ENCODE assay signal across 15 cellular contexts in the genomic region with DNA sequence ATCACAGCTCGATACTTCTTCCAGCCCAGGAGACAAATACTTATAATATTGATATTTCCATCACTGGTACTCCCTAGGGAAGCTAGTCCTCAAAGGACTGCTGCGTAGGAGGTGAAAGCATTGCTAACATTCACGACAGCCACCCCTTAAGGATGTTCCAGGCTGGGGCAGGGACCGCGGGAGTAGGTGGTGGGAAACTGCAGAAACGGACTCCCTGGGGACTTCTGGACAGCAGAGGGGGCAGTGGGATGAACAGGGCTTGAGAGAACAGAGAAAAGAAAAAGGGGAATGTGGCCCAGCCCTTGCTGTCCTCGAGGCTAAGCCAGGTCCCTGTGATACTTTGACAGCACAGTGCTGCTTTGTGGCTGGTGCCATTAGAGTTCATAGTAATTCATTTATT.
DNase-seq lines count a peak whose midpoint lies in the region; ATAC-seq, FAIRE-seq and TF ChIP-seq lines count a peak whose summit lies in the region.
"Had no signal": no experiment of that assay in that cellular context is flagged by ENCODE, and none has a peak within 500 bp of the region (broad histone marks: within the 10 kb centered on the region; RNA-seq: fewer than 3 reads in every experiment).

No MANE protein-coding gene starts in this region.

- H3K4me2 ChIP-seq in mesenchymal stem cell (ENCODE audit: low read length, poor library complexity, severe bottlenecking) (no peak overlapping the region), smooth muscle cell (peak overlapping the region; percentile 53)
- H3K4me2 ChIP-seq: BLaER1 treated with 17β-estradiol and CSF1 and Interleukin-3, amounts not matched to agents 10 nM and 100 nM had no signal

- H4K8ac ChIP-seq in mesenchymal stem cell (ENCODE audit: low read length): no peak overlapping the region

- no peaks in the 10 kb centered on the region for H3K4me1 Mint-ChIP-seq in effector memory CD8-positive, alpha-beta T cell (ENCODE audit: low read depth in 2 of 2)
- H3K4me1 Mint-ChIP-seq: CD4-positive, CD25-positive, alpha-beta regulatory T cell had no signal

- FAIRE-seq in GM19239 (lab: Jason Lieb, UNC): no peak
- FAIRE-seq: GM12891, HepG2 had no signal

- no peak for TF ChIP-seq CTCF in VCaP (conservative IDR thresholded peaks at IDR 0.05)
- TF ChIP-seq CTCF in smooth muscle cell (IDR thresholded peaks at IDR 0.05; ENCODE audit: borderline replicate concordance, insufficient read depth, poor library complexity, severe bottlenecking): no peak

- H3K14ac ChIP-seq in mesenchymal stem cell (ENCODE audit: low read length in 2 of 2): no peak overlapping the region

- peaks cover 33 to 74% of the 10 kb centered on the region in 2 donors for H3K27me3 Mint-ChIP-seq in effector memory CD8-positive, alpha-beta T cell
- H3K27me3 Mint-ChIP-seq: CD4-positive, CD25-positive, alpha-beta regulatory T cell had no signal

- no peak overlapping the region for H2BK120ac ChIP-seq in mesenchymal stem cell (ENCODE audit: low read depth, low read length)

- DNase-seq in ELF-1 (ENCODE audit: low read depth, low spot score) (peak; percentile 36), mesenchymal stem cell (no peak), smooth muscle cell (lab: John Stamatoyannopoulos, UW; ENCODE audit: unreplicated experiment) (no peak), GM19239 (ENCODE audit: insufficient read length, low spot score) (no peak), GDM1 (lab: John Stamatoyannopoulos, UW) (no peak)
- no peak for DNase-seq in effector memory CD8-positive, alpha-beta T cell
- DNase-seq: ACHN; CD4-positive, CD25-positive, alpha-beta regulatory T cell; DMS53; HCEC 1CT had no signal

- no peak overlapping the region for H3K27ac Mint-ChIP-seq in effector memory CD8-positive, alpha-beta T cell
- H3K27ac Mint-ChIP-seq: CD4-positive, CD25-positive, alpha-beta regulatory T cell; HFFc6 had no signal

- no peaks in the 10 kb centered on the region for H3K36me3 ChIP-seq in mesenchymal stem cell (ENCODE audit: control insufficient read depth in 1 of 2, insufficient read depth in 2 of 2, low read depth in 1 of 2, low read length in 2 of 2)
- no peaks in the 10 kb centered on the region for H3K36me3 ChIP-seq in smooth muscle cell (ENCODE audit: low read depth)
- H3K36me3 ChIP-seq: BLaER1 treated with 17β-estradiol and CSF1 and Interleukin-3, amounts not matched to agents 10 nM and 100 nM had no signal

- H3K27ac ChIP-seq in VCaP (peak overlapping the region; percentile 72), mesenchymal stem cell (ENCODE audit: low read length, poor library complexity, severe bottlenecking) (no peak overlapping the region), smooth muscle cell (ENCODE audit: low read depth) (peak overlapping the region; percentile 73)
- H3K27ac ChIP-seq: BLaER1 treated with 17β-estradiol and CSF1 and Interleukin-3, amounts not matched to agents 10 nM and 100 nM had no signal

- H3K9ac ChIP-seq in mesenchymal stem cell (ENCODE audit: low read length) (peak overlapping the region; percentile 46), smooth muscle cell (ENCODE audit: low read depth) (peak overlapping the region; percentile 23)
- H3K9ac ChIP-seq: BLaER1 treated with 17β-estradiol and CSF1 and Interleukin-3, amounts not matched to agents 10 nM and 100 nM had no signal

- peaks cover 5% of the 10 kb centered on the region for H3F3A ChIP-seq in smooth muscle cell (ENCODE audit: low read depth)

- no peaks in the 10 kb centered on the region for H3K79me2 ChIP-seq in smooth muscle cell (ENCODE audit: low read depth)

- H3K4me1 ChIP-seq in mesenchymal stem cell (ENCODE audit: control insufficient read depth, insufficient read depth, low read depth, low read length) (no peaks in the 10 kb centered on the region), smooth muscle cell (ENCODE audit: low read depth) (peaks cover 16% of the 10 kb centered on the region)
- H3K4me1 ChIP-seq: BLaER1 treated with 17β-estradiol and CSF1 and Interleukin-3, amounts not matched to agents 10 nM and 100 nM had no signal

- H3K4me3 ChIP-seq in mesenchymal stem cell (ENCODE audit: insufficient read depth in 1 of 2, low read depth in 1 of 2, low read length in 2 of 2) (no peak overlapping the region), smooth muscle cell (no peak overlapping the region)
- H3K4me3 ChIP-seq: BLaER1 treated with 17β-estradiol and CSF1 and Interleukin-3, amounts not matched to agents 10 nM and 100 nM had no signal

- no peaks in the 10 kb centered on the region for H3K9me3 ChIP-seq in mesenchymal stem cell (ENCODE audit: control insufficient read depth, low read length)
- H3K9me3 ChIP-seq in smooth muscle cell (replicated peaks; ENCODE audit: low read depth): no peaks in the 10 kb centered on the region
- H3K9me3 ChIP-seq: BLaER1 treated with 17β-estradiol and CSF1 and Interleukin-3, amounts not matched to agents 10 nM and 100 nM had no signal

- H2BK12ac ChIP-seq in mesenchymal stem cell (ENCODE audit: low read length in 2 of 2): no peak overlapping the region

- H2BK5ac ChIP-seq in mesenchymal stem cell (ENCODE audit: low read depth, low read length, poor library complexity, severe bottlenecking): no peak overlapping the region

- ATAC-seq in effector memory CD8-positive, alpha-beta T cell (replicated peaks): no peak
- ATAC-seq: HepG2 had no signal

- H3K18ac ChIP-seq in mesenchymal stem cell (ENCODE audit: low read depth in 1 of 2, low read length in 2 of 2): no peak overlapping the region

- H2BK15ac ChIP-seq in mesenchymal stem cell (ENCODE audit: low read depth, poor library complexity, severe bottlenecking): no peak overlapping the region

- no peak overlapping the region for H4K91ac ChIP-seq in mesenchymal stem cell (ENCODE audit: low read length)

- H2AK5ac ChIP-seq in mesenchymal stem cell (ENCODE audit: low read length, severe bottlenecking): no peak overlapping the region

- H3K36me3 Mint-ChIP-seq in effector memory CD8-positive, alpha-beta T cell (ENCODE audit: insufficient read depth): no peaks in the 10 kb centered on the region
- H3K36me3 Mint-ChIP-seq: CD4-positive, CD25-positive, alpha-beta regulatory T cell had no signal

- WGBS in mesenchymal stem cell: 82% methylated on average over 6 of the region's 7 CpGs
- WGBS in smooth muscle cell (ENCODE audit: low lambda C conversion rate): 57% methylated on average over 7 of the region's 7 CpGs

- H2AFZ ChIP-seq in mesenchymal stem cell (ENCODE audit: low read depth, low read length): no peak overlapping the region
- no peak overlapping the region for H2AFZ ChIP-seq in smooth muscle cell (ENCODE audit: low read depth)

- H3K4me3 Mint-ChIP-seq in effector memory CD8-positive, alpha-beta T cell: no peak overlapping the region
- H3K4me3 Mint-ChIP-seq: CD4-positive, CD25-positive, alpha-beta regulatory T cell; HFFc6 had no signal

- H4K20me1 ChIP-seq in smooth muscle cell (ENCODE audit: low read depth): no peaks in the 10 kb centered on the region
- H4K20me1 ChIP-seq: BLaER1 treated with 17β-estradiol and CSF1 and Interleukin-3, amounts not matched to agents 10 nM and 100 nM had no signal

- H3K23ac ChIP-seq in mesenchymal stem cell (ENCODE audit: low read length in 2 of 2): no peak overlapping the region

- no peaks in the 10 kb centered on the region for H3K9me3 Mint-ChIP-seq in effector memory CD8-positive, alpha-beta T cell
- H3K9me3 Mint-ChIP-seq: CD4-positive, CD25-positive, alpha-beta regulatory T cell had no signal

- H3K4ac ChIP-seq in mesenchymal stem cell (ENCODE audit: low read depth in 1 of 2, low read length in 2 of 2): no peak overlapping the region

- H3K79me1 ChIP-seq in mesenchymal stem cell (replicated peaks; ENCODE audit: low read length, poor library complexity, severe bottlenecking): no peaks in the 10 kb centered on the region

- H3K27me3 ChIP-seq in mesenchymal stem cell (ENCODE audit: control insufficient read depth in 1 of 2, insufficient read depth in 1 of 2, low read length in 2 of 2): no peaks in the 10 kb centered on the region
- peaks cover 3% of the 10 kb centered on the region for H3K27me3 ChIP-seq in smooth muscle cell (ENCODE audit: low read depth)
- H3K27me3 ChIP-seq: BLaER1 treated with 17β-estradiol and CSF1 and Interleukin-3, amounts not matched to agents 10 nM and 100 nM had no signal
